In genomic region chr1:226548281-226549093, GRCh38 we compare ENCODE assay signal across 8 cellular contexts. TPM values are rescaled to one million over a fixed set of nuclear protein-coding genes. Genes with fewer than 3 reads are reported as not detected.
DNase-seq lines count a peak whose midpoint lies in the region; ATAC-seq and TF ChIP-seq lines count a peak whose summit lies in the region.

A gene with protein sequence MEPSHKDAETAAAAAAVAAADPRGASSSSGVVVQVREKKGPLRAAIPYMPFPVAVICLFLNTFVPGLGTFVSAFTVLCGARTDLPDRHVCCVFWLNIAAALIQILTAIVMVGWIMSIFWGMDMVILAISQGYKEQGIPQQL (plus strand): TSS chr1:226548764. CDS start chr1:226548905, 141 bp downstream.

- H3K27me3 ChIP-seq in heart right ventricle: peaks cover 0 to 45% (median 14%) of the 10 kb centered on the region in 7 donors

- TF ChIP-seq CTCF in heart right ventricle (IDR thresholded peaks at IDR 0.05) (no peak), progenitor cell of endocrine pancreas (IDR thresholded peaks at IDR 0.05; ENCODE audit: unreplicated experiment) (no peak)

- WGBS in heart right ventricle, 2 donors: 1% methylated on average over 64 to 82 of the region's 82 CpGs

- peak; percentile 47 for DNase-seq in Daoy (ENCODE audit: low read depth)
- peak; percentile 15 for DNase-seq in NCI-H128 (lab: John Stamatoyannopoulos, UW; ENCODE audit: unreplicated experiment)
- peak in 1 of 2 donors; percentile 46 for DNase-seq in heart right ventricle
- DNase-seq in progenitor cell of endocrine pancreas (ENCODE audit: low spot score, unreplicated experiment): peak; percentile 27
- DNase-seq in activated gamma-delta T cell (lab: John Stamatoyannopoulos, UW): no peak

- peaks cover 45% of the 10 kb centered on the region for H3K27me3 Mint-ChIP-seq in activated T-helper 17 cell treated with anti-CD3 and anti-CD28 coated beads, Interleukin-2, amount 50 U/mL, for 72 hours
- peaks cover 71% of the 10 kb centered on the region for H3K27me3 Mint-ChIP-seq in progenitor cell of endocrine pancreas

- no peaks in the 10 kb centered on the region for H3K9me3 ChIP-seq in heart right ventricle

- H3K36me3 Mint-ChIP-seq in activated T-helper 17 cell treated with anti-CD3 and anti-CD28 coated beads, Interleukin-2, amount 50 U/mL, for 72 hours (ENCODE audit: low read depth): peaks cover 4% of the 10 kb centered on the region
- no peaks in the 10 kb centered on the region for H3K36me3 Mint-ChIP-seq in progenitor cell of endocrine pancreas (ENCODE audit: insufficient read depth)

- intact Hi-C loops in heart right ventricle (cut with DNase I): loop anchor here in 7 of 10 donors (5.0 to 10.0 kb wide), 4 partner anchors 59 to 279 kb away; no protein-coding TSS in a partner anchor

- peak within 1 kb of the TSS; percentile 62 for H3K4me3 Mint-ChIP-seq in activated T-helper 17 cell treated with anti-CD3 and anti-CD28 coated beads, Interleukin-2, amount 50 U/mL, for 72 hours
- peak within 1 kb of the TSS; percentile 59 for H3K4me3 Mint-ChIP-seq in progenitor cell of endocrine pancreas (ENCODE audit: low read depth)

- no peak within 1 kb of the TSS for H3K27ac Mint-ChIP-seq in activated T-helper 17 cell treated with anti-CD3 and anti-CD28 coated beads, Interleukin-2, amount 50 U/mL, for 72 hours
- peak within 1 kb of the TSS; percentile 59 for H3K27ac Mint-ChIP-seq in progenitor cell of endocrine pancreas

- ATAC-seq in activated T-helper 17 cell treated with anti-CD3 and anti-CD28 coated beads, Interleukin-2, amount 50 U/mL, for 72 hours (replicated peaks): peak; percentile 50
- ATAC-seq in heart right ventricle (peak; percentile 15 to 82 (median 48)), GM19463 (IDR thresholded peaks at IDR 0.05; ENCODE audit: unreplicated experiment) (no peak), HG03460 (IDR thresholded peaks at IDR 0.05; ENCODE audit: unreplicated experiment) (no peak)

- no peaks in the 10 kb centered on the region for H3K36me3 ChIP-seq in heart right ventricle

- no peaks in the 10 kb centered on the region for H3K4me1 Mint-ChIP-seq in activated T-helper 17 cell treated with anti-CD3 and anti-CD28 coated beads, Interleukin-2, amount 50 U/mL, for 72 hours
- H3K4me1 Mint-ChIP-seq in progenitor cell of endocrine pancreas (ENCODE audit: low read depth): peaks cover 3% of the 10 kb centered on the region

- H3K4me1 ChIP-seq in heart right ventricle: peaks cover 11 to 86% (median 33%) of the 10 kb centered on the region in 9 donors

- H3K9me3 Mint-ChIP-seq in activated T-helper 17 cell treated with anti-CD3 and anti-CD28 coated beads, Interleukin-2, amount 50 U/mL, for 72 hours: no peaks in the 10 kb centered on the region
- no peaks in the 10 kb centered on the region for H3K9me3 Mint-ChIP-seq in progenitor cell of endocrine pancreas (ENCODE audit: low read depth)

- peak within 1 kb of the TSS in 9 of 10 donors; percentile 5 to 58 (median 30) for H3K27ac ChIP-seq in heart right ventricle

- H3K4me3 ChIP-seq in heart right ventricle: peak within 1 kb of the TSS; percentile 33 to 62 (median 56)

RNA-seq across cellular contexts. Expression of the gene that starts here (rescaled TPM):
- total RNA-seq in Daoy (2014; rRNA removed; shearing (Covaris generic)): 0.45 TPM in 1 of 2 replicates, not detected in the other
- not detected for total RNA-seq in activated T-helper 17 cell treated with anti-CD3 and anti-CD28 coated beads, Interleukin-2, amount 50 U/mL, for 72 hours
- total RNA-seq in heart right ventricle (1 to 10 TPM in 5 of 10 donors, under 1 TPM in 5; 0.36 to 2.8 (median 0.94) TPM), progenitor cell of endocrine pancreas (0.38 and 0.55 TPM in 2 replicates)
- 1 to 10 TPM in 1 of 2 donors, under 1 TPM in 1; 0.48 to 1.2 TPM for polyA plus RNA-seq in heart right ventricle

Comparison
In these comparisons a context has a peak if more than half of its experiments do, and no peak if none do; other contexts are left out.
1. Peak in DNase-seq in Daoy; RNA of the gene not detected or under 1 TPM.
2. Peak in ATAC-seq in activated T-helper 17 cell treated with anti-CD3 and anti-CD28 coated beads, Interleukin-2, amount 50 U/mL, for 72 hours; RNA of the gene not detected or under 1 TPM.
3. Peak in DNase-seq in progenitor cell of endocrine pancreas; RNA of the gene not detected or under 1 TPM.
4. ATAC-seq: peak in heart right ventricle (8 of 8); none in GM19463 (single experiment) and HG03460 (single experiment).